Comparison of ENCODE assay signal across 8 cellular contexts in genomic region chr4:1720163-1720983, GRCh38. TPM values are rescaled to one million over a fixed set of nuclear protein-coding genes. Genes with fewer than 3 reads are reported as not detected.
A peak's percentile ranks its signal among the peaks of the same experiment; 100 is the strongest.
DNase-seq lines count a peak whose midpoint lies in the region; ATAC-seq, FAIRE-seq and TF ChIP-seq lines count a peak whose summit lies in the region.

No MANE protein-coding gene starts in this region.

- no peaks in the 10 kb centered on the region for H3K27me3 ChIP-seq in kidney epithelial cell (ENCODE audit: control insufficient read depth, insufficient read depth, low read length)

- peak; percentile 2 for ATAC-seq in GM18519 (IDR thresholded peaks at IDR 0.05; ENCODE audit: low FRiP score, unreplicated experiment)
- ATAC-seq in HG03066 (IDR thresholded peaks at IDR 0.05; ENCODE audit: low read depth, unreplicated experiment): peak; percentile 19

- peak; percentile 49 for DNase-seq in AG10803 (ENCODE audit: low read depth)
- peak in 3 of 5 donors; percentile 33 to 60 (median 38) for DNase-seq in T-helper 1 cell
- DNase-seq in central memory CD4-positive, alpha-beta T cell: peak; percentile 45
- no peak for DNase-seq in kidney epithelial cell (ENCODE audit: low read depth)
- peak; percentile 47 for DNase-seq in stimulated activated CD4-positive, alpha-beta T cell treated with anti-CD3 and anti-CD28 coated beads, Interleukin-1b, Interleukin-23, amount 100 ng/mL, for 48 hours
- DNase-seq in D721Med (ENCODE audit: insufficient read length, low spot score): no peak

- H3K36me3 ChIP-seq in kidney epithelial cell (ENCODE audit: control insufficient read depth, insufficient read depth, low read length): no peaks in the 10 kb centered on the region

- TF ChIP-seq CTCF in AG10803 (conservative IDR thresholded peaks at IDR 0.05; ENCODE audit: low read length) (no peak), kidney epithelial cell (IDR thresholded peaks at IDR 0.05; ENCODE audit: insufficient read depth, low read length, poor library complexity, severe bottlenecking) (no peak), D721Med (IDR thresholded peaks at IDR 0.05; ENCODE audit: insufficient read depth, missing control alignments) (no peak)

- FAIRE-seq in D721Med (lab: Jason Lieb, UNC): no peak

- H3K4me3 ChIP-seq in AG10803 (ENCODE audit: low read length): peak overlapping the region; percentile 68
- peak overlapping the region; percentile 71 for H3K4me3 ChIP-seq in kidney epithelial cell (ENCODE audit: low read depth, low read length)

RNA-seq across cellular contexts. Expression of gene TMEM129, which starts 0.8 kb away (rescaled TPM):
- total RNA-seq in kidney epithelial cell: 63.5 and 66.1 TPM in 2 replicates

RNA-seq across cellular contexts. Expression of gene TACC3, which starts 0.9 kb away (rescaled TPM):
- total RNA-seq in kidney epithelial cell: 13.9 and 15.3 TPM in 2 replicates

RNA-seq across cellular contexts. Expression of gene SLBP, which starts 8.3 kb away (rescaled TPM):
- total RNA-seq in kidney epithelial cell: 66.0 and 74.8 TPM in 2 replicates

RNA-seq across cellular contexts. Expression of gene FAM53A, which starts 36.3 kb away (rescaled TPM):
- 1.1 and 5.2 TPM in 2 replicates for total RNA-seq in kidney epithelial cell

Comparison
In these comparisons a context has a peak if more than half of its experiments do, and no peak if none do; other contexts are left out.
1. DNase-seq: peak in AG10803 (single experiment), T-helper 1 cell (3 of 5), central memory CD4-positive, alpha-beta T cell (single experiment) and stimulated activated CD4-positive, alpha-beta T cell treated with anti-CD3 and anti-CD28 coated beads, Interleukin-1b, Interleukin-23, amount 100 ng/mL, for 48 hours (single experiment); none in kidney epithelial cell (single experiment) and D721Med (single experiment).